ENCODE assay signal across 10 cellular contexts in the genomic region with DNA sequence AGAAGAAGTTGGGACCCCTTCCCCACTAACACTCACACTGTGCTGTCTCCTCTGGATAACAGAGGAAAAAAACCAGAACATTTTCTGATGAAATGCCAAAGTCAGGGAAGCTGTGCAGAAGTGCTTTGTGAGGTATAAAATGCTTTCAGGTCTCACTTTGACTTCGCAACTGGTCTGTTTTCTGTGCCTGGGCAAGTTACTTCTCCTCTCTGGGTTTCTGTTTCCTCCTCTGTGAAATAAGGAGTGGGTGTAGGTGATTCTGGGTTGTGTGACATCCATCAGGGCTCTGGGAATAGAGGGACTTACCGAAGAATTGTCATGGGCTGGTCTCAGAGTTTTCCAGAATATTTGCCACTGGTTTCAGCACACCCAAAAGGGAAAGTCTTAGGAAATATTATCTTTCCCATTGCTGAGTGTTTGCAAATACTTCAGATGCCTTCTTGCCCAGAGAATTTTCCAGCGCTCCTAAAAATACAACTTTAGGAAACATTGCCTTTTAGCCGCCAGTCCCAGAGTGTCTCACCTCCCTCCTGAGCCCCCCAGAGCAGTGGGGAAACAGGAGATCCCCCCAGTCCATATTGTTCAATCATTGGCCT.
A peak's percentile ranks its signal among the peaks of the same experiment; 100 is the strongest.
DNase-seq lines count a peak whose midpoint lies in the region; ATAC-seq and TF ChIP-seq lines count a peak whose summit lies in the region.
"Had no signal": no experiment of that assay in that cellular context is flagged by ENCODE, and none has a peak within 500 bp of the region (broad histone marks: within the 10 kb centered on the region; RNA-seq: fewer than 3 reads in every experiment).

No MANE protein-coding gene starts in this region.

- no peaks in the 10 kb centered on the region for H3K9me3 ChIP-seq in skeletal muscle tissue (ENCODE audit: control insufficient read depth in 3 of 3, low read length in 3 of 3)

- no peak overlapping the region for H3K27ac ChIP-seq in skeletal muscle tissue (ENCODE audit: low read depth, low read length)

- no peak for ATAC-seq in effector memory CD8-positive, alpha-beta T cell (replicated peaks)
- ATAC-seq in HG02588 (IDR thresholded peaks at IDR 0.05; ENCODE audit: unreplicated experiment), result no peak
- ATAC-seq in HG02884 (IDR thresholded peaks at IDR 0.05; ENCODE audit: unreplicated experiment), result no peak
- ATAC-seq: PC-3 had no signal

- TF ChIP-seq CTCF in GM06990 (IDR thresholded peaks at IDR 0.05; ENCODE audit: insufficient read depth, low read length, poor library complexity, severe bottlenecking), result no peak

- peak overlapping the region; percentile 85 for H3K4me3 Mint-ChIP-seq in T-helper 1 cell treated with Interleukin-12 subunit alpha and Interleukin-12 subunit beta and Interleukin-4 antibody, amounts not matched to agents 30 μg/mL and 1 μg/mL, for 36 hours
- H3K4me3 Mint-ChIP-seq in effector memory CD8-positive, alpha-beta T cell, result peak overlapping the region; percentile 87 to 95

- no peaks in the 10 kb centered on the region for H3K9me3 Mint-ChIP-seq in T-helper 1 cell treated with Interleukin-12 subunit alpha and Interleukin-12 subunit beta and Interleukin-4 antibody, amounts not matched to agents 30 μg/mL and 1 μg/mL, for 36 hours
- H3K9me3 Mint-ChIP-seq in effector memory CD8-positive, alpha-beta T cell, result no peaks in the 10 kb centered on the region

- DNase-seq in GM06990 (ENCODE audit: extremely low read depth, insufficient read length) (no peak), SW480 (ENCODE audit: low spot score) (no peak), mucosa of gallbladder (ENCODE audit: low spot score) (no peak)
- DNase-seq in effector memory CD8-positive, alpha-beta T cell, result no peak
- DNase-seq: activated gamma-delta T cell, PC-3 had no signal

- peaks cover 70% of the 10 kb centered on the region for H3K4me1 Mint-ChIP-seq in T-helper 1 cell treated with Interleukin-12 subunit alpha and Interleukin-12 subunit beta and Interleukin-4 antibody, amounts not matched to agents 30 μg/mL and 1 μg/mL, for 36 hours (ENCODE audit: low read depth)
- H3K4me1 Mint-ChIP-seq in effector memory CD8-positive, alpha-beta T cell (ENCODE audit: low read depth in 2 of 2), result peaks cover 76 to 84% of the 10 kb centered on the region in 2 donors

- H3K27me3 ChIP-seq in GM06990 (replicated peaks; ENCODE audit: control insufficient read depth, insufficient read depth, low read length) (no peaks in the 10 kb centered on the region; the same call in 1 of the 2 replicates), skeletal muscle tissue (ENCODE audit: control insufficient read depth in 3 of 3, insufficient read depth in 3 of 3, low read length in 3 of 3) (peaks cover 0 to 6% (median 0%) of the 10 kb centered on the region in 3 donors)

- H3K4me3 ChIP-seq in GM06990 (replicated peaks; ENCODE audit: low read depth, low read length) (0 out of 2 replicates have a peak overlapping the region, but pooled peaks have one; percentile 47), skeletal muscle tissue (ENCODE audit: low read length in 3 of 3) (peak overlapping the region in 1 of 3 donors; percentile 60)

- peaks cover 21 to 37% (median 22%) of the 10 kb centered on the region in 3 donors for H3K4me1 ChIP-seq in skeletal muscle tissue (ENCODE audit: control insufficient read depth in 3 of 3, insufficient read depth in 3 of 3, low read length in 3 of 3)

- no peaks in the 10 kb centered on the region for H3K27me3 Mint-ChIP-seq in T-helper 1 cell treated with Interleukin-12 subunit alpha and Interleukin-12 subunit beta and Interleukin-4 antibody, amounts not matched to agents 30 μg/mL and 1 μg/mL, for 36 hours (ENCODE audit: low read depth)
- no peaks in the 10 kb centered on the region for H3K27me3 Mint-ChIP-seq in effector memory CD8-positive, alpha-beta T cell

- peak overlapping the region in 2 of 3 donors; percentile 72 to 75 for H3K9ac ChIP-seq in skeletal muscle tissue (ENCODE audit: low read depth in 1 of 3, low read length in 3 of 3)

- H3K36me3 Mint-ChIP-seq in T-helper 1 cell treated with Interleukin-12 subunit alpha and Interleukin-12 subunit beta and Interleukin-4 antibody, amounts not matched to agents 30 μg/mL and 1 μg/mL, for 36 hours (ENCODE audit: low read depth), result peaks cover 7% of the 10 kb centered on the region
- H3K36me3 Mint-ChIP-seq in effector memory CD8-positive, alpha-beta T cell (ENCODE audit: insufficient read depth), result peaks cover 14% of the 10 kb centered on the region

- peak overlapping the region; percentile 92 for H3K27ac Mint-ChIP-seq in T-helper 1 cell treated with Interleukin-12 subunit alpha and Interleukin-12 subunit beta and Interleukin-4 antibody, amounts not matched to agents 30 μg/mL and 1 μg/mL, for 36 hours
- H3K27ac Mint-ChIP-seq in effector memory CD8-positive, alpha-beta T cell, result peak overlapping the region; percentile 96 to 98

- H3K36me3 ChIP-seq in GM06990 (ENCODE audit: control insufficient read depth, insufficient read depth, low read length), result no peaks in the 10 kb centered on the region
- no peaks in the 10 kb centered on the region for H3K36me3 ChIP-seq in skeletal muscle tissue (ENCODE audit: control insufficient read depth in 3 of 3, insufficient read depth in 3 of 3, low read length in 3 of 3)
